ENCODE assay signal across 27 cellular contexts in the genomic region with DNA sequence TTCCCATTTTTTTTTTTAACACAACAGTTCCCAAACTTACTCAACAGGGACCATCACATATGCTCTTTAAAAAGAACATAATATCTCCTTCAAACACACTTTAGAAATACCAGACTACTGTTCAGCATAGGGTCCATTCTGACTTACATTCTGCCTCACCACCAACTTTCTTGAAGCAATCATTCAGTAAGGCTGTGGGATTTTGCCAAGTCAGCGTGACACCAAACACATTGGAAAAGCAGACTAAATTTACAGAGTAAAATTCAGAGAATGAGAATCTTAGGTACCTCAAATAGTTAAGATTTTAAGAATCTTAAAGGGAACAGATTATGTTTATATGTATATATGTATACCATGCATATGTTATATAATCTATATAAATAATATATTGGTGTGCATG. TPM values are rescaled to one million over a fixed set of nuclear protein-coding genes. Genes with fewer than 3 reads are reported as not detected.
DNase-seq lines count a peak whose midpoint lies in the region; ATAC-seq, FAIRE-seq and TF ChIP-seq lines count a peak whose summit lies in the region.
"Had no signal": no experiment of that assay in that cellular context is flagged by ENCODE, and none has a peak within 500 bp of the region (broad histone marks: within the 10 kb centered on the region; RNA-seq: fewer than 3 reads in every experiment).

No MANE protein-coding gene starts in this region.

- DNase-seq in HepG2 (ENCODE audit: low spot score) (no peak), right lobe of liver (no peak), Karpas-422 (no peak), astrocyte (ENCODE audit: low read depth) (no peak), pancreas (no peak), coronary artery (ENCODE audit: low spot score) (no peak)
- DNase-seq: ACHN; AML-193; BE2C; CD4-positive, alpha-beta T cell; CD8-positive, alpha-beta memory T cell; DMS 273 treated with DMSO at 0.1 percent for 48 hours; DMS79; EL; GDM1; GOT3; HFFc6 had no signal

- H3K4me1 Mint-ChIP-seq in astrocyte (ENCODE audit: low read depth, unreplicated experiment) = peaks cover 9% of the 10 kb centered on the region
- H3K4me1 Mint-ChIP-seq: CD8-positive, alpha-beta memory T cell had no signal

- no peak for TF ChIP-seq RAD21 in HepG2 (CRISPR knock-in tag; IDR thresholded peaks at IDR 0.05)

- H3K27ac Mint-ChIP-seq in astrocyte (ENCODE audit: unreplicated experiment) = no peak overlapping the region
- H3K27ac Mint-ChIP-seq: CD14-positive monocyte; CD4-positive, alpha-beta T cell; CD8-positive, alpha-beta memory T cell; HFFc6 had no signal

- no peak for FAIRE-seq in HepG2 (lab: Jason Lieb, UNC)
- FAIRE-seq in astrocyte (lab: Jason Lieb, UNC) = peak; percentile 79
- peak; percentile 66 for FAIRE-seq in pancreas (lab: Jason Lieb, UNC)
- FAIRE-seq: A204.1, D721Med, GM12878, H54 had no signal

- H3K4me3 ChIP-seq in HepG2 (replicated peaks in 1 of 3; ENCODE audit: insufficient read depth in 1 of 3, low read depth in 2 of 3, low read length in 3 of 3) (no peak overlapping the region), right lobe of liver (no peak overlapping the region), Karpas-422 (ENCODE audit: low read length) (no peak overlapping the region), astrocyte (ENCODE audit: insufficient read depth, low read depth, low read length) (no peak overlapping the region), pancreas (no peak overlapping the region), coronary artery (no peak overlapping the region)
- H3K4me3 ChIP-seq: BLaER1 treated with 17β-estradiol and CSF1 and Interleukin-3, amounts not matched to agents 10 nM and 100 nM; GM12878; HAP-1 had no signal

- no peak for ATAC-seq in HepG2
- ATAC-seq in right lobe of liver = no peak
- ATAC-seq in pancreas = no peak
- no peak for ATAC-seq in GM21737 (IDR thresholded peaks at IDR 0.05; ENCODE audit: unreplicated experiment)
- ATAC-seq in GM18511 (IDR thresholded peaks at IDR 0.05; ENCODE audit: unreplicated experiment) = no peak
- ATAC-seq: GM12878 had no signal

- H3K9me3 ChIP-seq in HepG2 (ENCODE audit: low read length) (no peaks in the 10 kb centered on the region), right lobe of liver (no peaks in the 10 kb centered on the region), Karpas-422 (ENCODE audit: low read length) (no peaks in the 10 kb centered on the region), astrocyte (ENCODE audit: insufficient read depth, low read depth, low read length) (no peaks in the 10 kb centered on the region), pancreas (no peaks in the 10 kb centered on the region)
- H3K9me3 ChIP-seq: BE2C; BLaER1 treated with 17β-estradiol and CSF1 and Interleukin-3, amounts not matched to agents 10 nM and 100 nM; HAP-1 had no signal

- TF ChIP-seq CTCF in HepG2 (CRISPR knock-in tag; IDR thresholded peaks at IDR 0.05) (no peak), right lobe of liver (IDR thresholded peaks at IDR 0.05) (no peak), astrocyte (IDR thresholded peaks at IDR 0.05; ENCODE audit: insufficient read depth, low read depth, low read length) (no peak), pancreas (IDR thresholded peaks at IDR 0.05) (no peak), coronary artery (IDR thresholded peaks at IDR 0.05) (no peak)

- H3K27me3 Mint-ChIP-seq in astrocyte (ENCODE audit: low read depth, unreplicated experiment) = no peaks in the 10 kb centered on the region
- H3K27me3 Mint-ChIP-seq: CD4-positive, alpha-beta T cell had no signal

- H3K27ac ChIP-seq in HepG2 (ENCODE audit: extremely low read length, insufficient read depth, low read length) = no peak overlapping the region
- no peak overlapping the region for H3K27ac ChIP-seq in right lobe of liver
- H3K27ac ChIP-seq in Karpas-422 (ENCODE audit: low read length) = peak overlapping the region; percentile 31; the same call in 1 of the 2 replicates
- no peak overlapping the region for H3K27ac ChIP-seq in astrocyte (ENCODE audit: low read depth, low read length)
- no peak overlapping the region for H3K27ac ChIP-seq in pancreas
- no peak overlapping the region for H3K27ac ChIP-seq in coronary artery
- H3K27ac ChIP-seq: 22Rv1; BLaER1 treated with 17β-estradiol and CSF1 and Interleukin-3, amounts not matched to agents 10 nM and 100 nM had no signal

- H3K36me3 ChIP-seq in HepG2 (replicated peaks in 1 of 2; ENCODE audit: control insufficient read depth in 1 of 2, insufficient read depth in 2 of 2, low read length in 2 of 2) (no peaks in the 10 kb centered on the region), right lobe of liver (no peaks in the 10 kb centered on the region), Karpas-422 (ENCODE audit: insufficient read depth, low read length) (peaks cover 11% of the 10 kb centered on the region; the same call in 1 of the 2 replicates), astrocyte (ENCODE audit: insufficient read depth, low read length) (no peaks in the 10 kb centered on the region), pancreas (no peaks in the 10 kb centered on the region)
- H3K36me3 ChIP-seq: BE2C, HAP-1 had no signal

- POLR2A ChIA-PET in HepG2 (lab: Yijun Ruan, JAX) = no interaction called here

- H2AFZ ChIP-seq in HepG2 (ENCODE audit: low read length) (no peak overlapping the region), Karpas-422 (ENCODE audit: low read length) (no peak overlapping the region), astrocyte (ENCODE audit: low read depth, low read length) (no peak overlapping the region)

- no peak overlapping the region for H3K4me2 ChIP-seq in HepG2 (ENCODE audit: low read depth, low read length)
- H3K4me2 ChIP-seq in Karpas-422 (ENCODE audit: low read depth, low read length, poor library complexity, severe bottlenecking) = peak overlapping the region; percentile 2
- no peak overlapping the region for H3K4me2 ChIP-seq in astrocyte (ENCODE audit: low read length)
- H3K4me2 ChIP-seq: BLaER1 treated with 17β-estradiol and CSF1 and Interleukin-3, amounts not matched to agents 10 nM and 100 nM had no signal

- H3K4me1 ChIP-seq in HepG2 (ENCODE audit: insufficient read depth, low read length) (peaks cover 25% of the 10 kb centered on the region), right lobe of liver (no peaks in the 10 kb centered on the region), Karpas-422 (ENCODE audit: low read length) (peaks cover 68% of the 10 kb centered on the region), astrocyte (ENCODE audit: insufficient read depth, low read length) (no peaks in the 10 kb centered on the region), pancreas (no peaks in the 10 kb centered on the region)
- H3K4me1 ChIP-seq: BE2C, HAP-1 had no signal

- WGBS in HepG2 (ENCODE audit: low lambda C conversion rate) = 100% methylated on average over 1 of the region's 1 CpG
- 77% methylated on average over 1 of the region's 1 CpG for WGBS in right lobe of liver (ENCODE audit: insufficient coverage, low coverage, low lambda C conversion rate, missing lambda C conversion rate)
- 95% methylated on average over 1 of the region's 1 CpG for WGBS in pancreas, 2 donors

- CTCF ChIA-PET in HepG2 (lab: Yijun Ruan, JAX; ENCODE audit: low intra/inter-chr PET ratio, low total read pairs) = no interaction called here

- H3K9ac ChIP-seq in HepG2 (ENCODE audit: insufficient read depth, low read depth, low read length) (no peak overlapping the region), Karpas-422 (ENCODE audit: low read length) (no peak overlapping the region; the same call in 1 of the 2 replicates), astrocyte (ENCODE audit: low read length) (no peak overlapping the region)
- H3K9ac ChIP-seq: BLaER1 treated with 17β-estradiol and CSF1 and Interleukin-3, amounts not matched to agents 10 nM and 100 nM had no signal

- H3K27me3 ChIP-seq in HepG2 (ENCODE audit: control insufficient read depth in 1 of 2, insufficient read depth in 2 of 2, low read length in 2 of 2) (no peaks in the 10 kb centered on the region), right lobe of liver (no peaks in the 10 kb centered on the region), Karpas-422 (ENCODE audit: low read length) (no peaks in the 10 kb centered on the region), astrocyte (ENCODE audit: insufficient read depth, low read length) (no peaks in the 10 kb centered on the region), pancreas (no peaks in the 10 kb centered on the region)
- H3K27me3 ChIP-seq: BE2C; BLaER1 treated with 17β-estradiol and CSF1 and Interleukin-3, amounts not matched to agents 10 nM and 100 nM had no signal

- H4K20me1 ChIP-seq in HepG2 (ENCODE audit: insufficient read depth, low read length) = no peaks in the 10 kb centered on the region
- H4K20me1 ChIP-seq in Karpas-422 (ENCODE audit: insufficient read depth, low read depth, low read length) = no peaks in the 10 kb centered on the region
- no peaks in the 10 kb centered on the region for H4K20me1 ChIP-seq in astrocyte (ENCODE audit: insufficient read depth, low read length)

- intact Hi-C loops in HepG2 (cut with micrococcal nuclease; ENCODE audit: unreplicated experiment) (no loop called here), right lobe of liver (cut with DNase I) (no loop called here), pancreas (cut with DNase I) (no loop called here)

- no peak for TF ChIP-seq EP300 in HepG2 (IDR thresholded peaks at IDR 0.05; ENCODE audit: low read depth in 2 of 2, low read length in 2 of 2)
- no peak for TF ChIP-seq EP300 in HepG2 (CRISPR knock-in tag; IDR thresholded peaks at IDR 0.05; ENCODE audit: borderline replicate concordance)

- H3K79me2 ChIP-seq in HepG2 (ENCODE audit: insufficient read depth, low read length) = no peaks in the 10 kb centered on the region
- peaks cover 93% of the 10 kb centered on the region for H3K79me2 ChIP-seq in Karpas-422 (ENCODE audit: low read length)
- no peaks in the 10 kb centered on the region for H3K79me2 ChIP-seq in astrocyte (ENCODE audit: insufficient read depth, low read length)

- H3K4me3 Mint-ChIP-seq in astrocyte (ENCODE audit: unreplicated experiment) = no peak overlapping the region
- H3K4me3 Mint-ChIP-seq: CD14-positive monocyte; CD4-positive, alpha-beta T cell; HFFc6 had no signal

- no peaks in the 10 kb centered on the region for H3K9me2 ChIP-seq in Karpas-422 (replicated peaks; ENCODE audit: insufficient read depth, low read length)

- TF ChIP-seq POLR2A in HepG2 (IDR thresholded peaks at IDR 0.05; ENCODE audit: insufficient read depth in 1 of 2, low read depth in 2 of 2, low read length in 2 of 2) (no peak), right lobe of liver (IDR thresholded peaks at IDR 0.05) (no peak)

- H3K36me3 Mint-ChIP-seq in astrocyte (ENCODE audit: low read depth, unreplicated experiment) = no peaks in the 10 kb centered on the region

- BruUV-seq in HepG2 (replicated peaks; lab: Mats Ljungman, UMichigan) = no TSS peak

- in situ Hi-C loops in HepG2 (cut with HindIII; ENCODE audit: extremely low pct_ligation_motif_present, low pct_unique_long_range_greater_than_20kb) = no loop called here

- no peaks in the 10 kb centered on the region for H3K9me3 Mint-ChIP-seq in astrocyte (ENCODE audit: unreplicated experiment)
- H3K9me3 Mint-ChIP-seq: CD4-positive, alpha-beta T cell; CD8-positive, alpha-beta memory T cell; HFFc6 had no signal

RNA-seq across cellular contexts. Expression of gene PUDP, which starts 7.2 kb away (rescaled TPM):
- total RNA-seq in HepG2 (2016; rRNA removed; fragmentation: Illumina TruSeq; extraction: Trizol) (7.5 and 16.3 TPM in 2 replicates), right lobe of liver (10 to 100 TPM in 4 of 6 experiments, 1 to 10 TPM in 2; 8.8 to 18.4 (median 11.8) TPM), astrocyte (18.4 and 21.8 TPM in 2 replicates), pancreas (10 to 100 TPM in 2 of 6 donors, 1 to 10 TPM in 4; 4.7 to 20.2 (median 8.7) TPM)
- total RNA-seq in HepG2 (2016; cell fraction: cytosol; rRNA removed; fragmentation: Illumina TruSeq; extraction: Trizol; ENCODE audit: low read depth) = 1.9 and 2.0 TPM in 2 replicates
- 7.1 and 17.4 TPM in 2 replicates for total RNA-seq in HepG2 (2016; cell fraction: insoluble cytoplasmic fraction; rRNA removed; fragmentation: Illumina TruSeq; extraction: Trizol)
- total RNA-seq in HepG2 (2016; cell fraction: membrane; rRNA removed; fragmentation: Illumina TruSeq; extraction: Trizol) = 8.8 and 9.0 TPM in 2 replicates
- 7.7 and 8.1 TPM in 2 replicates for total RNA-seq in HepG2 (2016; cell fraction: nucleus; rRNA removed; fragmentation: Illumina TruSeq; extraction: Trizol)
- polyA plus RNA-seq in HepG2 (2011; rRNA removed) (17.7 and 23.5 TPM in 2 replicates), pancreas (1 to 10 TPM; 3.3 to 8.8 TPM)
- polyA plus RNA-seq in HepG2 (2011; cell fraction: cytosol; rRNA removed) = 17.5 and 21.4 TPM in 2 replicates
- polyA plus RNA-seq in HepG2 (2011; cell fraction: nucleus; rRNA removed) = 5.4 and 6.3 TPM in 2 replicates
- polyA plus RNA-seq in HepG2 (2012) = 17.4 and 19.4 TPM in 2 replicates
- 3.0 and 3.9 TPM in 2 replicates for polyA plus RNA-seq in HepG2 (2016; cell fraction: cytosol; fragmentation: Illumina TruSeq; extraction: Trizol; ENCODE audit: low read depth)
- polyA plus RNA-seq in HepG2 (2016; cell fraction: insoluble cytoplasmic fraction; fragmentation: Illumina TruSeq; extraction: Trizol; ENCODE audit: low read depth) = 32.6 and 35.0 TPM in 2 replicates
- polyA plus RNA-seq in HepG2 (2016; cell fraction: membrane; fragmentation: Illumina TruSeq; extraction: Trizol; ENCODE audit: low read depth) = 10.4 and 10.6 TPM in 2 replicates
- polyA plus RNA-seq in HepG2 (2016; cell fraction: nucleus; fragmentation: Illumina TruSeq; extraction: Trizol; ENCODE audit: insufficient read depth, low read depth) = 11.5 and 12.1 TPM in 2 replicates
- polyA minus RNA-seq in HepG2 (2011; rRNA and poly(A)+ RNA removed; ENCODE audit: low replicate concordance) = 18.1 and 31.8 TPM in 2 replicates
- polyA minus RNA-seq in HepG2 (2011; cell fraction: cytosol; rRNA and poly(A)+ RNA removed) = 10.1 and 12.8 TPM in 2 replicates
- polyA minus RNA-seq in HepG2 (2011; cell fraction: nucleus; rRNA and poly(A)+ RNA removed) = 14.5 and 17.7 TPM in 2 replicates
- total RNA-seq in Karpas-422 (2014; rRNA removed; shearing (Covaris generic); ENCODE audit: low replicate concordance) = 36.8 and 41.2 TPM in 2 replicates

RNA-seq across cellular contexts. Expression of gene STS, which starts 7.7 kb away (rescaled TPM):
- 1.5 and 2.0 TPM in 2 replicates for total RNA-seq in HepG2 (2016; rRNA removed; fragmentation: Illumina TruSeq; extraction: Trizol)
- 0.40 and 0.53 TPM in 2 replicates for total RNA-seq in HepG2 (2016; cell fraction: cytosol; rRNA removed; fragmentation: Illumina TruSeq; extraction: Trizol; ENCODE audit: low read depth)
- total RNA-seq in HepG2 (2016; cell fraction: insoluble cytoplasmic fraction; rRNA removed; fragmentation: Illumina TruSeq; extraction: Trizol) = 1.6 and 2.1 TPM in 2 replicates
- total RNA-seq in HepG2 (2016; cell fraction: membrane; rRNA removed; fragmentation: Illumina TruSeq; extraction: Trizol) = 1.9 TPM in 2 replicates
- total RNA-seq in HepG2 (2016; cell fraction: nucleus; rRNA removed; fragmentation: Illumina TruSeq; extraction: Trizol) = 1.4 and 1.7 TPM in 2 replicates
- polyA plus RNA-seq in HepG2 (2011; rRNA removed) = 0.87 and 0.88 TPM in 2 replicates
- 0.60 and 0.95 TPM in 2 replicates for polyA plus RNA-seq in HepG2 (2011; cell fraction: cytosol; rRNA removed)
- 0.32 and 0.54 TPM in 2 replicates for polyA plus RNA-seq in HepG2 (2011; cell fraction: nucleus; rRNA removed)
- polyA plus RNA-seq in HepG2 (2012) = 1.0 and 1.2 TPM in 2 replicates
- polyA plus RNA-seq in HepG2 (2016; cell fraction: cytosol; fragmentation: Illumina TruSeq; extraction: Trizol; ENCODE audit: low read depth) = 0.45 and 0.62 TPM in 2 replicates
- polyA plus RNA-seq in HepG2 (2016; cell fraction: insoluble cytoplasmic fraction; fragmentation: Illumina TruSeq; extraction: Trizol; ENCODE audit: low read depth) = 2.5 TPM in 2 replicates
- polyA plus RNA-seq in HepG2 (2016; cell fraction: membrane; fragmentation: Illumina TruSeq; extraction: Trizol; ENCODE audit: low read depth) = 1.7 and 2.0 TPM in 2 replicates
- polyA plus RNA-seq in HepG2 (2016; cell fraction: nucleus; fragmentation: Illumina TruSeq; extraction: Trizol; ENCODE audit: insufficient read depth, low read depth) = 1.5 and 1.7 TPM in 2 replicates
- 2.4 and 36.0 TPM in 2 replicates for polyA minus RNA-seq in HepG2 (2011; rRNA and poly(A)+ RNA removed; ENCODE audit: low replicate concordance)
- polyA minus RNA-seq in HepG2 (2011; cell fraction: cytosol; rRNA and poly(A)+ RNA removed) = 1.2 and 2.6 TPM in 2 replicates
- polyA minus RNA-seq in HepG2 (2011; cell fraction: nucleus; rRNA and poly(A)+ RNA removed) = 1.0 and 2.4 TPM in 2 replicates
- 10 to 100 TPM in 4 of 6 experiments, 1 to 10 TPM in 2; 4.7 to 12.8 (median 10.7) TPM for total RNA-seq in right lobe of liver
- total RNA-seq in Karpas-422 (2014; rRNA removed; shearing (Covaris generic); ENCODE audit: low replicate concordance) = 15.6 and 28.5 TPM in 2 replicates
- 3.9 and 4.6 TPM in 2 replicates for total RNA-seq in astrocyte
- 1 to 10 TPM; 1.5 to 8.7 (median 3.3) TPM for total RNA-seq in pancreas
- 1 to 10 TPM; 1.1 to 1.6 TPM for polyA plus RNA-seq in pancreas
